8 cellular contexts compared by ENCODE assay signal in genomic region chr1:31936278-31936965, GRCh38. TPM values are rescaled to one million over a fixed set of nuclear protein-coding genes. Genes with fewer than 3 reads are reported as not detected.
DNase-seq lines count a peak whose midpoint lies in the region; ATAC-seq and TF ChIP-seq lines count a peak whose summit lies in the region.

No MANE protein-coding gene starts in this region.

- no peaks in the 10 kb centered on the region for H3K27me3 ChIP-seq in BLaER1

- H3K27me3 Mint-ChIP-seq in brain (peaks cover 8% of the 10 kb centered on the region), mesothelial cell of epicardium (ENCODE audit: low read depth) (no peaks in the 10 kb centered on the region)

- peaks cover 84% of the 10 kb centered on the region for H3K4me1 ChIP-seq in BLaER1

- no peaks in the 10 kb centered on the region for H3K9me3 ChIP-seq in BLaER1

- DNase-seq in LNCaP clone FGC (ENCODE audit: low read depth) = no peak
- DNase-seq in mesothelial cell of epicardium (ENCODE audit: low spot score in 2 of 2, unreplicated experiment in 2 of 2) = no peak
- DNase-seq in cerebellar cortex (ENCODE audit: low spot score) = no peak
- no peak for DNase-seq in activated CD4-positive, alpha-beta T cell treated with anti-CD3 and anti-CD28 coated beads for 4 hours
- no peak for DNase-seq in ecto neural progenitor cell (ENCODE audit: low spot score)

- H3K4me3 Mint-ChIP-seq in brain (peak overlapping the region; percentile 95 to 100 (median 99)), mesothelial cell of epicardium (peak overlapping the region; percentile 94)

- H4K20me1 ChIP-seq in BLaER1 = peaks cover 62% of the 10 kb centered on the region

- peak overlapping the region; percentile 95 for H3K9ac ChIP-seq in BLaER1

- H3K27ac Mint-ChIP-seq in brain (peak overlapping the region; percentile 86 to 98 (median 97)), mesothelial cell of epicardium (peak overlapping the region; percentile 95)

- H3K36me3 ChIP-seq in BLaER1 = no peaks in the 10 kb centered on the region

- H3K4me1 Mint-ChIP-seq in brain (peaks cover 75% of the 10 kb centered on the region), mesothelial cell of epicardium (peaks cover 71% of the 10 kb centered on the region)

- H3K9me3 Mint-ChIP-seq in brain = peaks cover 0 to 2% (median 0%) of the 10 kb centered on the region in 5 experiments
- no peaks in the 10 kb centered on the region for H3K9me3 Mint-ChIP-seq in mesothelial cell of epicardium

- H3K4me3 ChIP-seq in BLaER1 = peak overlapping the region; percentile 89
- H3K4me3 ChIP-seq in LNCaP clone FGC (ENCODE audit: low read depth, low read length) = peak overlapping the region; percentile 76

- H3K27ac ChIP-seq in BLaER1 = peak overlapping the region; percentile 98

- ATAC-seq in GM18498 (IDR thresholded peaks at IDR 0.05; ENCODE audit: unreplicated experiment) = no peak

- no peaks in the 10 kb centered on the region for H3K36me3 Mint-ChIP-seq in brain
- no peaks in the 10 kb centered on the region for H3K36me3 Mint-ChIP-seq in mesothelial cell of epicardium

- H3K4me2 ChIP-seq in BLaER1 = peak overlapping the region; percentile 93

- no peak for TF ChIP-seq CTCF in LNCaP clone FGC (IDR thresholded peaks at IDR 0.05; ENCODE audit: control insufficient read depth, extremely low read depth, insufficient read depth)
- no peak for TF ChIP-seq CTCF in brain (conservative IDR thresholded peaks at IDR 0.05)
- no peak for TF ChIP-seq CTCF in mesothelial cell of epicardium (IDR thresholded peaks at IDR 0.05; ENCODE audit: unreplicated experiment)

RNA-seq across cellular contexts. Expression of gene PTP4A2, which starts 1.7 kb away (rescaled TPM):
- polyA plus RNA-seq in brain (ENCODE audit: insufficient read depth, low read depth, low replicate concordance) = 165 TPM
- total RNA-seq in mesothelial cell of epicardium = 181 to 186 TPM (median 182 TPM) in 3 replicates
